ENCODE assay signal across 22 cellular contexts in genomic region chr10:131758062-131758941, GRCh38.
DNase-seq lines count a peak whose midpoint lies in the region; ATAC-seq, FAIRE-seq and TF ChIP-seq lines count a peak whose summit lies in the region.
"Had no signal": no experiment of that assay in that cellular context is flagged by ENCODE, and none has a peak within 500 bp of the region (broad histone marks: within the 10 kb centered on the region; RNA-seq: fewer than 3 reads in every experiment).

No MANE protein-coding gene starts in this region.

- H2AFZ ChIP-seq in H1 (ENCODE audit: low read length), result no peak overlapping the region

- H3K27me3 ChIP-seq in H1 (replicated peaks in 1 of 4; ENCODE audit: control insufficient read depth in 3 of 4, extremely low read depth in 1 of 4, insufficient read depth in 3 of 4, low read length in 3 of 4), result no peaks in the 10 kb centered on the region
- H3K27me3 ChIP-seq: body of pancreas had no signal

- H4K91ac ChIP-seq in H1 (replicated peaks; ENCODE audit: insufficient read length, low read length), result peak overlapping the region; percentile 70

- H4K8ac ChIP-seq in H1 (ENCODE audit: extremely low read depth, insufficient read depth, low read length), result peak overlapping the region; percentile 43

- TF ChIP-seq CTCF in H1 (IDR thresholded peaks at IDR 0.05; ENCODE audit: control extremely low read depth in 1 of 3, insufficient read depth in 1 of 3, low read depth in 1 of 3, low read length in 3 of 3), result no peak

- H3K18ac ChIP-seq in H1 (ENCODE audit: extremely low read depth, low read length), result peak overlapping the region; percentile 75

- H2AK5ac ChIP-seq in H1 (ENCODE audit: low read depth, low read length), result peak overlapping the region; percentile 97

- peak overlapping the region; percentile 79 for H2BK120ac ChIP-seq in H1 (replicated peaks; ENCODE audit: low read depth, low read length)

- ATAC-seq in HG02678 (IDR thresholded peaks at IDR 0.05; ENCODE audit: unreplicated experiment) (no peak), HG03196 (IDR thresholded peaks at IDR 0.05; ENCODE audit: unreplicated experiment) (no peak)
- ATAC-seq: activated naive CD8-positive, alpha-beta T cell treated with anti-CD3 and anti-CD28 coated beads, Interleukin-2, amount 50 U/mL, for 24 hours; activated T-helper 17 cell treated with anti-CD3 and anti-CD28 coated beads, Interleukin-2, amount 50 U/mL, for 72 hours; body of pancreas; right cardiac atrium had no signal

- H3K79me2 ChIP-seq in H1 (ENCODE audit: control insufficient read depth in 1 of 2, insufficient read depth in 2 of 2, low read length in 2 of 2), result no peaks in the 10 kb centered on the region

- TF ChIP-seq EP300 in H1 (IDR thresholded peaks at IDR 0.05; ENCODE audit: borderline replicate concordance in 1 of 2, low read depth in 2 of 2, low read length in 2 of 2), result no peak

- no peak overlapping the region; a peak in 1 of 7 replicates for H3K9ac ChIP-seq in H1 (replicated peaks in 1 of 4; ENCODE audit: extremely low read depth in 1 of 4, low read depth in 3 of 4, low read length in 3 of 4)

- H3K4ac ChIP-seq in H1 (replicated peaks; ENCODE audit: insufficient read length, low read depth, low read length), result peak overlapping the region; percentile 95

- WGBS in H1 (ENCODE audit: extremely low coverage in 1 of 2, insufficient coverage in 1 of 2, insufficient read length in 1 of 2, insufficient replicate concordance in 2 of 2, low coverage in 1 of 2, low lambda C conversion rate in 2 of 2, missing lambda C conversion rate in 1 of 2), 2 experiments, result 91% methylated on average over 18 of the region's 18 CpGs; no CpG with 5 or more reads in 1 of the 2 experiments

- H4K20me1 ChIP-seq in H1 (replicated peaks in 1 of 2; ENCODE audit: control insufficient read depth in 1 of 2, insufficient read depth in 2 of 2, low read length in 2 of 2), result peaks cover 0 to 4% of the 10 kb centered on the region in 2 experiments

- no peak overlapping the region for H3K4me3 ChIP-seq in H1 (ENCODE audit: extremely low read depth in 1 of 4, insufficient read depth in 2 of 4, low read depth in 3 of 4, low read length in 4 of 4)
- H3K4me3 ChIP-seq: body of pancreas, coronary artery, HAP-1, left lung had no signal

- H3K14ac ChIP-seq in H1 (ENCODE audit: insufficient read length), result no peak overlapping the region

- H3K23me2 ChIP-seq in H1 (ENCODE audit: low read depth, low read length), result peaks cover 6% of the 10 kb centered on the region

- peak overlapping the region; percentile 100 for H2BK12ac ChIP-seq in H1 (ENCODE audit: low read depth, low read length)

- H3K56ac ChIP-seq in H1 (replicated peaks; ENCODE audit: insufficient read length, low read depth, low read length), result peak overlapping the region; percentile 49

- no peaks in the 10 kb centered on the region for H3K9me3 ChIP-seq in H1 (ENCODE audit: insufficient read depth in 2 of 2, low read depth in 1 of 2, low read length in 1 of 2)
- H3K9me3 ChIP-seq: body of pancreas, HAP-1, left lung had no signal

- peak overlapping the region; percentile 77 for H2BK15ac ChIP-seq in H1 (ENCODE audit: low read length)

- no peak for FAIRE-seq in H1 (lab: Jason Lieb, UNC)
- FAIRE-seq: endometrium, HTR-8/SVneo, TTC549 had no signal

- TF ChIP-seq RAD21 in H1 (IDR thresholded peaks at IDR 0.05 in 1 of 2, conservative IDR thresholded peaks at IDR 0.05 in 1 of 2; ENCODE audit: low read depth in 2 of 2, low read length in 2 of 2), result no peak

- peaks cover 5 to 32% (median 19%) of the 10 kb centered on the region in 4 experiments for H3K4me1 ChIP-seq in H1 (replicated peaks in 1 of 4; ENCODE audit: control insufficient read depth in 3 of 4, insufficient read depth in 4 of 4, low read length in 3 of 4)
- H3K4me1 ChIP-seq: body of pancreas, HAP-1, left lung had no signal

- DNase-seq in DMS79 (lab: John Stamatoyannopoulos, UW), result peak; percentile 1
- peak; percentile 6 to 59 for DNase-seq in NCI-H187 (lab: John Stamatoyannopoulos, UW)
- no peak for DNase-seq in H1 (ENCODE audit: low read depth in 1 of 2, low spot score in 2 of 2)
- DNase-seq in posterior vena cava (ENCODE audit: low spot score), result peak; percentile 68
- DNase-seq in pons (ENCODE audit: low spot score), result no peak
- DNase-seq: activated CD4-positive, alpha-beta T cell treated with anti-CD3 and anti-CD28 coated beads, Interleukin-2, amount 10 ng/mL, durations not matched to agents 7 days and 5 days; activated naive CD8-positive, alpha-beta T cell treated with anti-CD3 and anti-CD28 coated beads, Interleukin-2, amount 50 U/mL, for 24 hours; body of pancreas; CD4-positive, alpha-beta T cell; DMS53; Karpas-422; left lung; NCI-H2029 treated with DMSO at 0.1 percent for 48 hours; right cardiac atrium had no signal

- peak overlapping the region; percentile 27 for H3K23ac ChIP-seq in H1 (ENCODE audit: insufficient read length)

- 0 out of 4 replicates have a peak overlapping the region, but pooled peaks of 1 of the 2 experiments have one; percentile 7 for H3K4me2 ChIP-seq in H1 (ENCODE audit: insufficient read depth in 1 of 2, low read depth in 2 of 2, low read length in 2 of 2)

- H2BK5ac ChIP-seq in H1 (ENCODE audit: low read depth, low read length), result peak overlapping the region; percentile 86; the same call in 1 of the 2 replicates

- TF ChIP-seq POLR2A in H1 (IDR thresholded peaks at IDR 0.05; ENCODE audit: control extremely low read depth in 1 of 2, low read depth in 2 of 2, low read length in 2 of 2), result no peak

- H3K36me3 ChIP-seq in H1 (ENCODE audit: control insufficient read depth in 2 of 4, insufficient read depth in 4 of 4, low read length in 3 of 4), result no peaks in the 10 kb centered on the region
- H3K36me3 ChIP-seq: HAP-1, left lung had no signal

- intact Hi-C loops in posterior vena cava (cut with DNase I), result no loop called here

- H3K27ac ChIP-seq in H1 (ENCODE audit: low read depth, low read length), result no peak overlapping the region
- H3K27ac ChIP-seq: body of pancreas, coronary artery, left lung had no signal

- H4K5ac ChIP-seq in H1 (ENCODE audit: insufficient read length, low read depth, low read length), result no peak overlapping the region

- peak overlapping the region; percentile 53 for H2BK20ac ChIP-seq in H1 (ENCODE audit: low read length)

- POLR2A ChIA-PET in H1 (lab: Charles Lee; ENCODE audit: partially characterized antibody), result interaction anchor here (1.0 kb wide), 1 partner anchor 82 kb away, joined by 3 read pairs; no protein-coding TSS in a partner anchor

- CTCF ChIA-PET in H1 (lab: Charles Lee; ENCODE audit: partially characterized antibody), result interaction anchor here (0.9 to 1.0 kb wide), 2 partner anchors 9 to 28 kb away, joined by 3 read pairs; no protein-coding TSS in a partner anchor

- no peaks in the 10 kb centered on the region for H3K79me1 ChIP-seq in H1 (ENCODE audit: low read depth, low read length)

TF ChIP-seq in H1, 55 proteins besides CTCF, POLR2A, EP300 and RAD21:
- no peak for TF ChIP-seq BCL11A (IDR thresholded peaks at IDR 0.05; ENCODE audit: low read depth in 2 of 2, low read length in 2 of 2)
- no peak for TF ChIP-seq KDM5A (IDR thresholded peaks at IDR 0.05; ENCODE audit: low read length)
- TF ChIP-seq TBP (IDR thresholded peaks at IDR 0.05; ENCODE audit: low read depth, low read length), result no peak
- no peak for TF ChIP-seq RXRA (IDR thresholded peaks at IDR 0.05; ENCODE audit: insufficient read depth, low read depth, low read length)
- TF ChIP-seq ATF2 (IDR thresholded peaks at IDR 0.05; ENCODE audit: low read length), result no peak
- no peak for TF ChIP-seq FOSL1 (IDR thresholded peaks at IDR 0.05; ENCODE audit: insufficient read depth, low read depth, low read length)
- TF ChIP-seq MAX (IDR thresholded peaks at IDR 0.05), result no peak
- TF ChIP-seq E2F6 (IDR thresholded peaks at IDR 0.05), result no peak
- TF ChIP-seq EZH2 (IDR thresholded peaks at IDR 0.05; ENCODE audit: low read depth, low read length, severe bottlenecking), result no peak
- TF ChIP-seq SP4 (IDR thresholded peaks at IDR 0.05; ENCODE audit: low read length), result no peak
- TF ChIP-seq EGR1 (IDR thresholded peaks at IDR 0.05; ENCODE audit: borderline replicate concordance, low read depth, low read length), result no peak
- TF ChIP-seq HDAC6 (IDR thresholded peaks at IDR 0.05; ENCODE audit: low read depth, low read length), result no peak
- no peak for TF ChIP-seq BACH1 (IDR thresholded peaks at IDR 0.05; ENCODE audit: low read length)
- TF ChIP-seq SIN3A (conservative IDR thresholded peaks at IDR 0.05 in 1 of 2, IDR thresholded peaks at IDR 0.05 in 1 of 2; ENCODE audit: low read depth in 1 of 2, low read length in 2 of 2), result no peak
- no peak for TF ChIP-seq NRF1 (IDR thresholded peaks at IDR 0.05; ENCODE audit: low read depth, low read length)
- no peak for TF ChIP-seq NANOG (IDR thresholded peaks at IDR 0.05; ENCODE audit: insufficient read depth, low read depth, low read length, poor library complexity, severe bottlenecking)
- no peak for TF ChIP-seq CBX8 (IDR thresholded peaks at IDR 0.05; ENCODE audit: borderline replicate concordance, low read depth, low read length)
- no peak for TF ChIP-seq BRCA1 (IDR thresholded peaks at IDR 0.05; ENCODE audit: low read depth, low read length)
- no peak for TF ChIP-seq SP1 (IDR thresholded peaks at IDR 0.05; ENCODE audit: low read depth, low read length)
- TF ChIP-seq ZNF274 (IDR thresholded peaks at IDR 0.05; ENCODE audit: borderline replicate concordance, extremely low read depth, low read length), result no peak
TF ChIP-seq in H1: peak in this region for 0.

Comparison
In these comparisons a context has a peak if more than half of its experiments do, and no peak if none do; other contexts are left out.
1. DNase-seq: peak in DMS79 (single experiment), NCI-H187 (2 of 2) and posterior vena cava (single experiment); none in H1 (0 of 2) and pons (single experiment).